Comparison of ENCODE assay signal across 30 cellular contexts in the genomic region with DNA sequence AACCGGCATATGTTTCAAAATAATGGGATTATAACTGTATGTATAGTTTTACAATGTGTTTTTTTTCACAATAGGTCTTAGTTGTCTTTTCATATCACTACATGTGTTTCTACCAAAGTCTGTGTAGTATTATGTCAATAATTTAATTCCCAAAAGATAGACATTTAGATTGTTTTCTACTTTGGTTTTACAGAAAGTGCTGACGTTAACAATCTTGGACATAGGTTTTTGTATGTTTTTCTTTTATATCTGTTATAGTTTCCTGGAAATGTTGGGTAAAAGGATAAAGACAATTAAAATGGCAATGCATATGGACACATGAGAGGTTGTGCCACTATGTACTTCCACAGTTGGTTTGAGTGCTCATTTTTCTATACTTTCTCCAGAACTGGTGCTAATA. TPM values are rescaled to one million over a fixed set of nuclear protein-coding genes. Genes with fewer than 3 reads are reported as not detected.
"Had no signal": no experiment of that assay in that cellular context is flagged by ENCODE, and none has a peak within 500 bp of the region (broad histone marks: within the 10 kb centered on the region; RNA-seq: fewer than 3 reads in every experiment).

No MANE protein-coding gene starts in this region.

- H3K9me3 ChIP-seq: esophagus muscularis mucosa, gastroesophageal sphincter, heart right ventricle had no signal

- ATAC-seq: activated CD4-positive, CD25-positive, alpha-beta regulatory T cell treated with anti-CD3 and anti-CD28 coated beads, Interleukin-2, amount 50 U/mL, for 24 hours; activated CD8-positive, alpha-beta T cell treated with anti-CD3 and anti-CD28 coated beads for 36 hours; activated T-cell treated with anti-CD3 and anti-CD28 coated beads, Interleukin-2, amount 50 U/mL, for 4 hours; activated T-helper 17 cell treated with anti-CD3 and anti-CD28 coated beads, Interleukin-2, amount 50 U/mL, for 72 hours; effector memory CD8-positive, alpha-beta T cell; foreskin keratinocyte; gastroesophageal sphincter; heart right ventricle had no signal

- H3K4me3 ChIP-seq: coronary artery, esophagus muscularis mucosa, gastroesophageal sphincter, heart right ventricle, hepatocyte had no signal

- H3K4me1 ChIP-seq: esophagus muscularis mucosa, foreskin keratinocyte, gastroesophageal sphincter, heart right ventricle had no signal

- FAIRE-seq: astrocyte, bronchial epithelial cell had no signal

- H3K36me3 ChIP-seq: brain microvascular endothelial cell, esophagus muscularis mucosa, gastroesophageal sphincter, heart right ventricle, WERI-Rb-1 had no signal

- H3K4me2 ChIP-seq: hepatocyte had no signal

- H3K27ac ChIP-seq: brain microvascular endothelial cell, coronary artery, esophagus muscularis mucosa, foreskin keratinocyte, gastroesophageal sphincter, heart right ventricle, hepatocyte, WERI-Rb-1 had no signal

- DNase-seq: activated B cell treated with CpG ODN at 0.5 μM for 24 hours; activated CD4-positive, alpha-beta T cell treated with anti-CD3 and anti-CD28 coated beads for 48 hours; activated CD4-positive, alpha-beta T cell treated with anti-CD3 and anti-CD28 coated beads, Interleukin-2, amount 50 U/mL, for 1 hour; activated CD4-positive, alpha-beta T cell treated with anti-CD3 and anti-CD28 coated beads, Interleukin-2, amount 50 U/mL, for 48 hours; activated CD8-positive, alpha-beta memory T cell treated with anti-CD3 and anti-CD28 coated beads for 24 hours; activated CD8-positive, alpha-beta T cell treated with anti-CD3 and anti-CD28 coated beads for 36 hours; activated effector memory CD4-positive, alpha-beta T cell treated with Interleukin-2 at 50 U/mL for 16 hours; activated gamma-delta T cell treated with Interleukin-2 at 50 U/mL for 16 hours; activated naive CD4-positive, alpha-beta T cell treated with anti-CD3 and anti-CD28 coated beads, Interleukin-2, amount 50 U/mL, for 16 hours; activated naive CD4-positive, alpha-beta T cell treated with Interleukin-2 at 50 U/mL for 16 hours; activated T-cell treated with anti-CD3 and anti-CD28 coated beads, Interleukin-2, amount 50 U/mL, for 4 hours; amniotic stem cell; anterior cingulate cortex; brain microvascular endothelial cell; dermis blood vessel endothelial cell; effector CD4-positive, alpha-beta T cell; effector memory CD8-positive, alpha-beta T cell; erythroblast; foreskin keratinocyte; heart right ventricle; T1000; WERI-Rb-1 had no signal

RNA-seq across cellular contexts. Expression of gene TMEFF1, which starts 15.2 kb away (rescaled TPM):
- total RNA-seq: activated B cell treated with CpG ODN at 0.5 μM for 24 hours had no signal
